In the genomic region with DNA sequence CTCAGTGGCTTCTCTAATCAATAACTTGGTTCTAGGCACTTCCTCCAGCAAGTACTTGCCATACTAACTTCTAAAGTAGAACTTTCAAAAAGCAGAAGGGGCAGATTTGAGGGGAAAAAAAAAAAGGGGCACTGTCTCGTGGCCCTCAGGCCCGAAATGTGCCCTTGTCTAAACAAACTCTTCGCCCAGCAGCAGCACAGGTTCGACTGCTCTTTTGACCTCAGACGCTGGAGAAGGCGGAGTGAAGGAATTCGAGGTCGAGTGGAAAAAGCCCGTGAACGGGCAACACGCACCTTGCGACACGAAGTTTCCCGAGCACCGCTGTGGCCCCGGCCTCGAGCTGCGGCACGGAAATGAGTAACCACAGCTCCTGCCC, we compare ENCODE assay signal across 2 cellular contexts.
TF ChIP-seq lines count a peak whose summit lies in the region.

No MANE protein-coding gene starts in this region.

TF ChIP-seq in GM23338, 12 proteins besides CTCF, POLR2A, EP300 and RAD21 (continues in another document):
- TF ChIP-seq STAT1 (IDR thresholded peaks at IDR 0.05; ENCODE audit: unreplicated experiment) (no peak), EZH2phosphoT487 (IDR thresholded peaks at IDR 0.05; ENCODE audit: unreplicated experiment) (no peak), ZNF114 (CRISPR knock-in tag; IDR thresholded peaks at IDR 0.05) (no peak), NANOG (IDR thresholded peaks at IDR 0.05; ENCODE audit: borderline replicate concordance) (no peak), ZNF331 (CRISPR knock-in tag; IDR thresholded peaks at IDR 0.05; ENCODE audit: low read depth) (no peak), POLR2AphosphoS5 (IDR thresholded peaks at IDR 0.05; ENCODE audit: low read depth) (no peak), CREB1 (CRISPR knock-in tag; IDR thresholded peaks at IDR 0.05; ENCODE audit: low read depth) (no peak)
- TF ChIP-seq, protein P1, sequence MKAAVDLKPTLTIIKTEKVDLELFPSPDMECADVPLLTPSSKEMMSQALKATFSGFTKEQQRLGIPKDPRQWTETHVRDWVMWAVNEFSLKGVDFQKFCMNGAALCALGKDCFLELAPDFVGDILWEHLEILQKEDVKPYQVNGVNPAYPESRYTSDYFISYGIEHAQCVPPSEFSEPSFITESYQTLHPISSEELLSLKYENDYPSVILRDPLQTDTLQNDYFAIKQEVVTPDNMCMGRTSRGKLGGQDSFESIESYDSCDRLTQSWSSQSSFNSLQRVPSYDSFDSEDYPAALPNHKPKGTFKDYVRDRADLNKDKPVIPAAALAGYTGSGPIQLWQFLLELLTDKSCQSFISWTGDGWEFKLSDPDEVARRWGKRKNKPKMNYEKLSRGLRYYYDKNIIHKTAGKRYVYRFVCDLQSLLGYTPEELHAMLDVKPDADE (IDR thresholded peaks at IDR 0.05): no peak
- TF ChIP-seq, protein P2, sequence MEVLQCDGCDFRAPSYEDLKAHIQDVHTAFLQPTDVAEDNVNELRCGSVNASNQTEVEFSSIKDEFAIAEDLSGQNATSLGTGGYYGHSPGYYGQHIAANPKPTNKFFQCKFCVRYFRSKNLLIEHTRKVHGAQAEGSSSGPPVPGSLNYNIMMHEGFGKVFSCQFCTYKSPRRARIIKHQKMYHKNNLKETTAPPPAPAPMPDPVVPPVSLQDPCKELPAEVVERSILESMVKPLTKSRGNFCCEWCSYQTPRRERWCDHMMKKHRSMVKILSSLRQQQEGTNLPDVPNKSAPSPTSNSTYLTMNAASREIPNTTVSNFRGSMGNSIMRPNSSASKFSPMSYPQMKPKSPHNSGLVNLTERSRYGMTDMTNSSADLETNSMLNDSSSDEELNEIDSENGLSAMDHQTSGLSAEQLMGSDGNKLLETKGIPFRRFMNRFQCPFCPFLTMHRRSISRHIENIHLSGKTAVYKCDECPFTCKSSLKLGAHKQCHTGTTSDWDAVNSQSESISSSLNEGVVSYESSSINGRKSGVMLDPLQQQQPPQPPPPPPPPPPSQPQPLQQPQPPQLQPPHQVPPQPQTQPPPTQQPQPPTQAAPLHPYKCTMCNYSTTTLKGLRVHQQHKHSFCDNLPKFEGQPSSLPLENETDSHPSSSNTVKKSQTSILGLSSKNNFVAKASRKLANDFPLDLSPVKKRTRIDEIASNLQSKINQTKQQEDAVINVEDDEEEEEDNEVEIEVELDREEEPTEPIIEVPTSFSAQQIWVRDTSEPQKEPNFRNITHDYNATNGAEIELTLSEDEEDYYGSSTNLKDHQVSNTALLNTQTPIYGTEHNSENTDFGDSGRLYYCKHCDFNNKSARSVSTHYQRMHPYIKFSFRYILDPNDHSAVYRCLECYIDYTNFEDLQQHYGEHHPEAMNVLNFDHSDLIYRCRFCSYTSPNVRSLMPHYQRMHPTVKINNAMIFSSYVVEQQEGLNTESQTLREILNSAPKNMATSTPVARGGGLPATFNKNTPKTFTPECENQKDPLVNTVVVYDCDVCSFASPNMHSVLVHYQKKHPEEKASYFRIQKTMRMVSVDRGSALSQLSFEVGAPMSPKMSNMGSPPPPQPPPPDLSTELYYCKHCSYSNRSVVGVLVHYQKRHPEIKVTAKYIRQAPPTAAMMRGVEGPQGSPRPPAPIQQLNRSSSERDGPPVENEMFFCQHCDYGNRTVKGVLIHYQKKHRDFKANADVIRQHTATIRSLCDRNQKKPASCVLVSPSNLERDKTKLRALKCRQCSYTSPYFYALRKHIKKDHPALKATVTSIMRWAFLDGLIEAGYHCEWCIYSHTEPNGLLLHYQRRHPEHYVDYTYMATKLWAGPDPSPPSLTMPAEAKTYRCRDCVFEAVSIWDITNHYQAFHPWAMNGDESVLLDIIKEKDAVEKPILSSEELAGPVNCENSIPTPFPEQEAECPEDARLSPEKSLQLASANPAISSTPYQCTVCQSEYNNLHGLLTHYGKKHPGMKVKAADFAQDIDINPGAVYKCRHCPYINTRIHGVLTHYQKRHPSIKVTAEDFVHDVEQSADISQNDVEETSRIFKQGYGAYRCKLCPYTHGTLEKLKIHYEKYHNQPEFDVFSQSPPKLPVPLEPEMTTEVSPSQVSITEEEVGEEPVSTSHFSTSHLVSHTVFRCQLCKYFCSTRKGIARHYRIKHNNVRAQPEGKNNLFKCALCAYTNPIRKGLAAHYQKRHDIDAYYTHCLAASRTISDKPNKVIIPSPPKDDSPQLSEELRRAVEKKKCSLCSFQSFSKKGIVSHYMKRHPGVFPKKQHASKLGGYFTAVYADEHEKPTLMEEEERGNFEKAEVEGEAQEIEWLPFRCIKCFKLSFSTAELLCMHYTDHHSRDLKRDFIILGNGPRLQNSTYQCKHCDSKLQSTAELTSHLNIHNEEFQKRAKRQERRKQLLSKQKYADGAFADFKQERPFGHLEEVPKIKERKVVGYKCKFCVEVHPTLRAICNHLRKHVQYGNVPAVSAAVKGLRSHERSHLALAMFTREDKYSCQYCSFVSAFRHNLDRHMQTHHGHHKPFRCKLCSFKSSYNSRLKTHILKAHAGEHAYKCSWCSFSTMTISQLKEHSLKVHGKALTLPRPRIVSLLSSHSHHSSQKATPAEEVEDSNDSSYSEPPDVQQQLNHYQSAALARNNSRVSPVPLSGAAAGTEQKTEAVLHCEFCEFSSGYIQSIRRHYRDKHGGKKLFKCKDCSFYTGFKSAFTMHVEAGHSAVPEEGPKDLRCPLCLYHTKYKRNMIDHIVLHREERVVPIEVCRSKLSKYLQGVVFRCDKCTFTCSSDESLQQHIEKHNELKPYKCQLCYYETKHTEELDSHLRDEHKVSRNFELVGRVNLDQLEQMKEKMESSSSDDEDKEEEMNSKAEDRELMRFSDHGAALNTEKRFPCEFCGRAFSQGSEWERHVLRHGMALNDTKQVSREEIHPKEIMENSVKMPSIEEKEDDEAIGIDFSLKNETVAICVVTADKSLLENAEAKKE (CRISPR knock-in tag; IDR thresholded peaks at IDR 0.05): no peak
- TF ChIP-seq, protein P3, sequence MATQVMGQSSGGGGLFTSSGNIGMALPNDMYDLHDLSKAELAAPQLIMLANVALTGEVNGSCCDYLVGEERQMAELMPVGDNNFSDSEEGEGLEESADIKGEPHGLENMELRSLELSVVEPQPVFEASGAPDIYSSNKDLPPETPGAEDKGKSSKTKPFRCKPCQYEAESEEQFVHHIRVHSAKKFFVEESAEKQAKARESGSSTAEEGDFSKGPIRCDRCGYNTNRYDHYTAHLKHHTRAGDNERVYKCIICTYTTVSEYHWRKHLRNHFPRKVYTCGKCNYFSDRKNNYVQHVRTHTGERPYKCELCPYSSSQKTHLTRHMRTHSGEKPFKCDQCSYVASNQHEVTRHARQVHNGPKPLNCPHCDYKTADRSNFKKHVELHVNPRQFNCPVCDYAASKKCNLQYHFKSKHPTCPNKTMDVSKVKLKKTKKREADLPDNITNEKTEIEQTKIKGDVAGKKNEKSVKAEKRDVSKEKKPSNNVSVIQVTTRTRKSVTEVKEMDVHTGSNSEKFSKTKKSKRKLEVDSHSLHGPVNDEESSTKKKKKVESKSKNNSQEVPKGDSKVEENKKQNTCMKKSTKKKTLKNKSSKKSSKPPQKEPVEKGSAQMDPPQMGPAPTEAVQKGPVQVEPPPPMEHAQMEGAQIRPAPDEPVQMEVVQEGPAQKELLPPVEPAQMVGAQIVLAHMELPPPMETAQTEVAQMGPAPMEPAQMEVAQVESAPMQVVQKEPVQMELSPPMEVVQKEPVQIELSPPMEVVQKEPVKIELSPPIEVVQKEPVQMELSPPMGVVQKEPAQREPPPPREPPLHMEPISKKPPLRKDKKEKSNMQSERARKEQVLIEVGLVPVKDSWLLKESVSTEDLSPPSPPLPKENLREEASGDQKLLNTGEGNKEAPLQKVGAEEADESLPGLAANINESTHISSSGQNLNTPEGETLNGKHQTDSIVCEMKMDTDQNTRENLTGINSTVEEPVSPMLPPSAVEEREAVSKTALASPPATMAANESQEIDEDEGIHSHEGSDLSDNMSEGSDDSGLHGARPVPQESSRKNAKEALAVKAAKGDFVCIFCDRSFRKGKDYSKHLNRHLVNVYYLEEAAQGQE (IDR thresholded peaks at IDR 0.05; ENCODE audit: unreplicated experiment): no peak

TF ChIP-seq in endothelial cell of umbilical vein, 7 proteins besides CTCF, POLR2A, EP300 and RAD21:
- no peak for TF ChIP-seq POLR2AphosphoS5 (IDR thresholded peaks at IDR 0.05; ENCODE audit: insufficient read depth, low read depth, low read length)
- TF ChIP-seq MYC (IDR thresholded peaks at IDR 0.05; ENCODE audit: low read depth, low read length): no peak
- TF ChIP-seq, protein P4, sequence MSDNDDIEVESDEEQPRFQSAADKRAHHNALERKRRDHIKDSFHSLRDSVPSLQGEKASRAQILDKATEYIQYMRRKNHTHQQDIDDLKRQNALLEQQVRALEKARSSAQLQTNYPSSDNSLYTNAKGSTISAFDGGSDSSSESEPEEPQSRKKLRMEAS (IDR thresholded peaks at IDR 0.05; ENCODE audit: insufficient read depth, insufficient read length): no peak
- no peak for TF ChIP-seq JUN (IDR thresholded peaks at IDR 0.05; ENCODE audit: borderline replicate concordance, insufficient read depth, insufficient read length, low read depth)
- no peak for TF ChIP-seq EZH2 (IDR thresholded peaks at IDR 0.05; ENCODE audit: borderline replicate concordance, low read depth, low read length, severe bottlenecking)
- peak; percentile 47 for TF ChIP-seq FOS (IDR thresholded peaks at IDR 0.05; ENCODE audit: borderline replicate concordance, insufficient read depth, low read length)
- no peak for TF ChIP-seq GATA2 (IDR thresholded peaks at IDR 0.05; ENCODE audit: insufficient read depth, insufficient read length, low read depth, low read length)
TF ChIP-seq in endothelial cell of umbilical vein: peak in this region for 1.
